In the genomic region with DNA sequence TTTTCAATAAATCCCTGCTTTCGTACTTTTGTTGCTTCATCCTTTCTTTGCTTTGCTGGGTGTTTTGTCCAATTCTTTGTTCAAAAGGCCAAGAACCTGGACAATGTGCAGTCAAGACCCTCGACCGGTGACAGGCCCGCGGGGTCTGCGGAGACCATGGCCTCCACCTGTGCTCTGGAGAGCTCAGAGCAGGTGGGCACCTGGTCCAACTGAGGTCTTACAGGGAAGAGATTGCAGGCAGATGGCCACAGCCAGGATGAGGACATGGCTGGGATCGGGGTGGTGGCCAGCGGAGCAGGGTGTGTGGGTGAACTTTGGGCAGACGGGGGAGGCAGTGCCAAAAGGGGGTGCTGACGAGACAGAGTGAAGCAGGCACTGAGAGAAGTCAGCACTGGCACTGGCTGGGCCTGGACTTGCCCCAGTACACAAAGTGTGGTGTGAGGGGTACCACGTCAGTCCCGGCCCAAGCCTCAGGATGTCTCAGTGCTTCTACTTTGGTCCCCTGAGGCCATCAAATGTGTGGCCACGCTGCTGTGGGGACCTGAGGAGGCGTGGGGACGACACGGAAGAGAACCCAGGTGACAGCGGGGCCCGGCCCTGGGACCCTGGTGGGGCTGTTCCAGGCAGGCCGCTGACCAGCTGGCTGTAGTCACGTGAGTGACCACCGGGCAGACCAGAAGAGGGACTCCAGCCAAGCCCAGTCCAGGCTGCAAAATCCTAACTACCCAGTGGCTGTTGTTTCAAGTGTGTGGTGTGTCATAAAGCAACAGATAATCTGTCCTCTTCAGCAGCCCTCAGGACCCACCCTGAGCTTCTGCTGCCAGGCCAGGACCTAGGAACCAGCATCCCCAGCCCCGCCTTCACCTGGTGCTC, we compare ENCODE assay signal across 15 cellular contexts. TPM values are rescaled to one million over a fixed set of nuclear protein-coding genes. Genes with fewer than 3 reads are reported as not detected.
"Had no signal": no experiment of that assay in that cellular context is flagged by ENCODE, and none has a peak within 500 bp of the region (broad histone marks: within the 10 kb centered on the region; RNA-seq: fewer than 3 reads in every experiment).

No MANE protein-coding gene starts in this region.

- H3K27ac ChIP-seq: esophagus squamous epithelium, parathyroid adenoma, skin epidermis had no signal

- H3K4me3 Mint-ChIP-seq: activated CD4-positive, alpha-beta T cell treated with anti-CD3 and anti-CD28 coated beads, Interleukin-2, amount 10 ng/mL, durations not matched to agents 7 days and 5 days; mesothelial cell of epicardium; stimulated activated naive CD8-positive, alpha-beta T cell treated with anti-CD3 and anti-CD28 coated beads, Interleukin-15, Interleukin-2, amounts not matched to agents 100 ng/mL and 50 ng/mL, for 24 hours had no signal

- H3K9ac ChIP-seq: parathyroid adenoma had no signal

- H3K27me3 ChIP-seq: esophagus squamous epithelium had no signal

- H3K4me3 ChIP-seq: esophagus squamous epithelium, skin epidermis had no signal

- H3K79me2 ChIP-seq: parathyroid adenoma had no signal

- H3K27me3 Mint-ChIP-seq: activated CD4-positive, alpha-beta T cell treated with anti-CD3 and anti-CD28 coated beads, Interleukin-2, amount 10 ng/mL, durations not matched to agents 7 days and 5 days; stimulated activated naive CD8-positive, alpha-beta T cell treated with anti-CD3 and anti-CD28 coated beads, Interleukin-15, Interleukin-2, amounts not matched to agents 100 ng/mL and 50 ng/mL, for 24 hours had no signal

- H3K9me3 Mint-ChIP-seq: activated CD4-positive, alpha-beta T cell treated with anti-CD3 and anti-CD28 coated beads, Interleukin-2, amount 10 ng/mL, durations not matched to agents 7 days and 5 days; activated T-helper 2 cell treated with anti-CD3 and anti-CD28 coated beads, Interferon-gamma antibody, Interleukin-2, Interleukin-4, amounts not matched to agents 10 μg/mL and 5 μg/mL and 100 μg/mL, durations not matched to agents 14 hours and 24 hours and 36 hours; mesothelial cell of epicardium; stimulated activated naive CD8-positive, alpha-beta T cell treated with anti-CD3 and anti-CD28 coated beads, Interleukin-15, Interleukin-2, amounts not matched to agents 100 ng/mL and 50 ng/mL, for 24 hours had no signal

- DNase-seq: activated CD4-positive, alpha-beta T cell treated with anti-CD3 and anti-CD28 coated beads, Interleukin-2, amount 10 ng/mL, durations not matched to agents 7 days and 5 days; activated naive CD4-positive, alpha-beta T cell treated with anti-CD3 and anti-CD28 coated beads, Interleukin-2, amount 50 U/mL, for 16 hours; esophagus squamous epithelium; kidney glomerular epithelial cell; retina had no signal

- H3K9me3 ChIP-seq: esophagus squamous epithelium had no signal

- H3K27ac Mint-ChIP-seq: activated CD4-positive, alpha-beta T cell treated with anti-CD3 and anti-CD28 coated beads, Interleukin-2, amount 10 ng/mL, durations not matched to agents 7 days and 5 days; activated T-helper 2 cell treated with anti-CD3 and anti-CD28 coated beads, Interferon-gamma antibody, Interleukin-2, Interleukin-4, amounts not matched to agents 10 μg/mL and 5 μg/mL and 100 μg/mL, durations not matched to agents 14 hours and 24 hours and 36 hours; mesothelial cell of epicardium; stimulated activated naive CD8-positive, alpha-beta T cell treated with anti-CD3 and anti-CD28 coated beads, Interleukin-15, Interleukin-2, amounts not matched to agents 100 ng/mL and 50 ng/mL, for 24 hours had no signal

RNA-seq across cellular contexts. Expression of a gene that starts 10.4 kb away (rescaled TPM):
- total RNA-seq: activated CD4-positive, alpha-beta T cell treated with anti-CD3 and anti-CD28 coated beads, Interleukin-2, amount 10 ng/mL, durations not matched to agents 7 days and 5 days; activated T-helper 2 cell treated with anti-CD3 and anti-CD28 coated beads, Interferon-gamma antibody, Interleukin-2, Interleukin-4, amounts not matched to agents 10 μg/mL and 5 μg/mL and 100 μg/mL, durations not matched to agents 14 hours and 24 hours and 36 hours; cardiac septum; esophagus squamous epithelium; fibroblast of villous mesenchyme; liver; mesothelial cell of epicardium; temporal lobe; ureter had no signal
- polyA plus RNA-seq: liver had no signal

RNA-seq across cellular contexts. Expression of a gene that starts 30.7 kb away (rescaled TPM):
- total RNA-seq: temporal lobe had no signal
